Comparison of ENCODE assay signal across 10 cellular contexts in the genomic region with DNA sequence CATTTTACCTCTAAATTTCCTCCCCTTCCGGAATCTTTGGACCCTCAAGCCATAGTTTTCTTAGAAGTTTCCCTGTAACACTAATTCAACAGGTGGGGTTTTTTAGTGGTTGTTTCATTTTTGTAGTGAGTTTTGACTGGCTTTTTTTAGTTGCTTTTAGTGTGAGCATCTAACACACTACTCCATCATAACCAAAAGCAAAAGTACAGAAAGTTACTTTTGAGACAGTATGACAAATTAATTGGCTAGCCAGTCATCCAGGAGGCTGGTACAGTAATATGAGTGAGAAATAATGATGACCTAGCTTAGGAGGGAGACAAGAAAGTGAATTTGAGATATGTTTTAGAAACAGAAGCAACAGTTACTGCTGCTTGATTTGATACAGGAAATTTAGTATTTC.
DNase-seq lines count a peak whose midpoint lies in the region; ATAC-seq, FAIRE-seq and TF ChIP-seq lines count a peak whose summit lies in the region.
"Had no signal": no experiment of that assay in that cellular context is flagged by ENCODE, and none has a peak within 500 bp of the region (broad histone marks: within the 10 kb centered on the region; RNA-seq: fewer than 3 reads in every experiment).

No MANE protein-coding gene starts in this region.

- intact Hi-C loops in endothelial cell of umbilical vein (cut with micrococcal nuclease) = loop anchor here (10.0 kb wide), 1 partner anchor 270 kb away; no protein-coding TSS in a partner anchor

- DNase-seq in endothelial cell of umbilical vein (ENCODE audit: low read depth, low spot score) (no peak), dedifferentiated amniotic fluid mesenchymal stem cell (ENCODE audit: extremely low spot score) (no peak), NCI-H146 (lab: John Stamatoyannopoulos, UW) (no peak), NCI-H1048 (lab: John Stamatoyannopoulos, UW) (no peak)
- DNase-seq in activated CD8-positive, alpha-beta memory T cell treated with anti-CD3 and anti-CD28 coated beads for 24 hours = no peak
- DNase-seq: activated gamma-delta T cell, endodermal cell had no signal

- H3K27me3 ChIP-seq in endothelial cell of umbilical vein (ENCODE audit: control insufficient read depth in 2 of 2, insufficient read depth in 2 of 2, low read length in 2 of 2) = no peaks in the 10 kb centered on the region

- dilution Hi-C loops in endothelial cell of umbilical vein (cut with MboI; ENCODE audit: extremely low pct_ligation_motif_present, low sequenced_read_pairs) = no loop called here

- TF ChIP-seq POLR2A in endothelial cell of umbilical vein (IDR thresholded peaks at IDR 0.05; ENCODE audit: low read depth, low read length) = no peak

- H2AFZ ChIP-seq in endothelial cell of umbilical vein (ENCODE audit: low read depth, low read length) = no peak overlapping the region

- no peak overlapping the region for H3K9ac ChIP-seq in endothelial cell of umbilical vein (replicated peaks; ENCODE audit: extremely low read depth, insufficient read depth, low read length)

- peak; percentile 94 for ATAC-seq in GM18858 (IDR thresholded peaks at IDR 0.05; ENCODE audit: unreplicated experiment)
- ATAC-seq in GM21423 (IDR thresholded peaks at IDR 0.05; ENCODE audit: unreplicated experiment) = peak; percentile 78
- peak; percentile 63 for ATAC-seq in HG03139 (IDR thresholded peaks at IDR 0.05; ENCODE audit: unreplicated experiment)

- H3K9me1 ChIP-seq in endothelial cell of umbilical vein (replicated peaks; ENCODE audit: control insufficient read depth, extremely low read depth, insufficient read depth, low read length) = no peaks in the 10 kb centered on the region

- peak overlapping the region; percentile 69 for H3K4me2 ChIP-seq in endothelial cell of umbilical vein (ENCODE audit: insufficient read depth, low read length)

- no peaks in the 10 kb centered on the region for H3K9me3 ChIP-seq in endothelial cell of umbilical vein (replicated peaks; ENCODE audit: control insufficient read depth, insufficient read depth, low read length)

- H4K20me1 ChIP-seq in endothelial cell of umbilical vein (replicated peaks; ENCODE audit: control insufficient read depth, extremely low read depth, insufficient read depth, low read length) = no peaks in the 10 kb centered on the region

- peaks cover 5% of the 10 kb centered on the region for H3K79me2 ChIP-seq in endothelial cell of umbilical vein (ENCODE audit: control insufficient read depth, insufficient read depth, low read length)

- no peak for TF ChIP-seq CTCF in endothelial cell of umbilical vein (IDR thresholded peaks at IDR 0.05; ENCODE audit: extremely low read depth in 1 of 2, insufficient read depth in 1 of 2, low read depth in 1 of 2, low read length in 2 of 2)

- no peaks in the 10 kb centered on the region for H3K36me3 ChIP-seq in endothelial cell of umbilical vein (ENCODE audit: control insufficient read depth in 2 of 2, extremely low read depth in 1 of 2, insufficient read depth in 2 of 2, low read length in 2 of 2)

- peaks cover 22% of the 10 kb centered on the region for H3K4me1 ChIP-seq in endothelial cell of umbilical vein (ENCODE audit: control insufficient read depth, extremely low read depth, insufficient read depth, low read length)

- CTCF ChIA-PET in endothelial cell of umbilical vein (lab: Charles Lee) = interaction anchor here (0.6 to 2.4 kb wide), 3 partner anchors 10 to 710 kb away, joined by 3 to 9 read pairs (median 3); no protein-coding TSS in a partner anchor

- H3K4me3 ChIP-seq in endothelial cell of umbilical vein (replicated peaks in 1 of 3; ENCODE audit: insufficient read depth in 1 of 3, low read depth in 1 of 3, low read length in 3 of 3) = no peak overlapping the region

- BruUV-seq in endothelial cell of umbilical vein (replicated peaks; lab: Mats Ljungman, UMichigan) = no TSS peak

- no peak for FAIRE-seq in endothelial cell of umbilical vein (lab: Jason Lieb, UNC)

- POLR2A ChIA-PET in endothelial cell of umbilical vein (lab: Charles Lee) = no interaction called here

- no peak overlapping the region for H3K27ac ChIP-seq in endothelial cell of umbilical vein (ENCODE audit: insufficient read depth, low read depth, low read length)

TF ChIP-seq in endothelial cell of umbilical vein, 7 proteins besides CTCF, POLR2A, EP300 and RAD21:
- TF ChIP-seq, protein P1, sequence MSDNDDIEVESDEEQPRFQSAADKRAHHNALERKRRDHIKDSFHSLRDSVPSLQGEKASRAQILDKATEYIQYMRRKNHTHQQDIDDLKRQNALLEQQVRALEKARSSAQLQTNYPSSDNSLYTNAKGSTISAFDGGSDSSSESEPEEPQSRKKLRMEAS (IDR thresholded peaks at IDR 0.05; ENCODE audit: insufficient read depth, insufficient read length) = no peak
TF ChIP-seq in endothelial cell of umbilical vein: peak in this region for 0.
